Comparison of ENCODE assay signal across 9 cellular contexts in the genomic region with DNA sequence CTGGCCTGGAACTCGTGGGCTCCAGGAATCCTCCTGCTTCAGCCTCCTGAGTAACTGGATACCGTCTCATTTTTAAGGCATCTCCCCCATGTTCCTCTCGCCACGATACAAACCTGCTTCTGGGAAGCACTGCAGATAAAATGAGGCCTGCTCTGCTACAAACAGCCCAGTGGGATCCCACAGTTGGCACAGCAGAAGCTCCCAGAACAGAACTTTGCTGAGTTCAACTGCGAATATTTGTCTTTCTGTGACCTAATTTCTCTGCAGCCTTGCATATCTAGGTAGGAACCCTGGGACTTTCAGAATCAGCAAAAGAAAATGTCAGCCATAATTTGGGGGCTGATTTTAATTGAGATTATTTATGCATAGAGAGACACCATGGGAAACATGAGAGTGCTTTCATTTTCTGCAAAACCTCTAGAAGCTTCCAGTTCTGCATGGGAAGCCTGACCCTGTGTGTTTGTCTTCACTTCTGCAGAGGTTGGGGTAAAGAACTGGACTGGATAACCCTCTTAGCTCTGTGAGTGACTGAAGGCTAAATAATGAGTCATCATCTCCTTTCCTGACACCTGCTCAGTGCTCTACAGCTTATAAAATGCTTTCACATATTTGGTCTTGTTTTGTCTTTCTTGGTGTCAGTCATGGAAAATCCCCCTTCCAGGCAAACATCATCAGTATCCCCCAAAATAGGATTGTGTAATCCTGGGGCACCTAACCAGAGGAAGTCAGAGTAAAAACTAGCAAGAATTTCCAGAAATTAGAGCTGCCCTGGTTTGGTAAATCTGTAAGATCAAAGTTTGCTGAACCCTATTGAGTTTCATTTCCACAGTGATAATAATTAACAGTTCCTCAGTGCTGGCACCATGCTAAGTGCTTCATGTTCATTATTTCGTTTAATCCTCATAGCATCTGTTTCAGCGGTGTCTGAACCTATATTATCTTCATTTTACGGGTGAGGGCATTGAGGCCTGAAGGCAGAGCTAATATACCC.
A peak's percentile ranks its signal among the peaks of the same experiment; 100 is the strongest.
DNase-seq lines count a peak whose midpoint lies in the region; ATAC-seq and TF ChIP-seq lines count a peak whose summit lies in the region.
"Had no signal": no experiment of that assay in that cellular context is flagged by ENCODE, and none has a peak within 500 bp of the region (broad histone marks: within the 10 kb centered on the region; RNA-seq: fewer than 3 reads in every experiment).

No MANE protein-coding gene starts in this region.

- no peaks in the 10 kb centered on the region for H3K4me1 Mint-ChIP-seq in T-helper 2 cell treated with Interferon-gamma antibody and Interleukin-4, amounts not matched to agents 5 μg/mL and 100 μg/mL, for 36 hours (ENCODE audit: low read depth)

- TF ChIP-seq CTCF in WERI-Rb-1 (IDR thresholded peaks at IDR 0.05; ENCODE audit: low read depth, low read length) (no peak), right atrium auricular region (IDR thresholded peaks at IDR 0.05) (no peak)

- no peak for DNase-seq in WERI-Rb-1
- no peak for DNase-seq in NCI-H1092 treated with DMSO at 0.1 percent for 48 hours (lab: John Stamatoyannopoulos, UW)
- DNase-seq in right atrium auricular region (ENCODE audit: low spot score), result no peak
- DNase-seq in T-helper 2 cell treated with Interferon-gamma antibody and Interleukin-4, amounts not matched to agents 5 μg/mL and 100 μg/mL, for 36 hours (ENCODE audit: low spot score), result no peak
- DNase-seq in activated naive CD4-positive, alpha-beta T cell treated with anti-CD3 and anti-CD28 coated beads, Interleukin-2, amount 50 U/mL, for 16 hours, result no peak
- DNase-seq: Caco-2 had no signal

- no peak overlapping the region for H3K27ac Mint-ChIP-seq in T-helper 2 cell treated with Interferon-gamma antibody and Interleukin-4, amounts not matched to agents 5 μg/mL and 100 μg/mL, for 36 hours

- no peaks in the 10 kb centered on the region for H3K9me3 Mint-ChIP-seq in T-helper 2 cell treated with Interferon-gamma antibody and Interleukin-4, amounts not matched to agents 5 μg/mL and 100 μg/mL, for 36 hours

- no peak overlapping the region for H3K4me3 Mint-ChIP-seq in T-helper 2 cell treated with Interferon-gamma antibody and Interleukin-4, amounts not matched to agents 5 μg/mL and 100 μg/mL, for 36 hours

- H3K36me3 ChIP-seq in WERI-Rb-1 (no peaks in the 10 kb centered on the region), right atrium auricular region (no peaks in the 10 kb centered on the region)

- H3K4me1 ChIP-seq in right atrium auricular region, result no peaks in the 10 kb centered on the region
- H3K4me1 ChIP-seq: Caco-2 had no signal

- H3K4me3 ChIP-seq in WERI-Rb-1 (ENCODE audit: low read depth, low read length) (no peak overlapping the region), right atrium auricular region (no peak overlapping the region)

- peak; percentile 91 for ATAC-seq in GM18519 (IDR thresholded peaks at IDR 0.05; ENCODE audit: low FRiP score, unreplicated experiment)
- peak; percentile 85 for ATAC-seq in GM21515 (IDR thresholded peaks at IDR 0.05; ENCODE audit: unreplicated experiment)
- ATAC-seq in HG03108 (IDR thresholded peaks at IDR 0.05; ENCODE audit: unreplicated experiment), result peak; percentile 96

- H3K27ac ChIP-seq in WERI-Rb-1 (peak overlapping the region; percentile 67), right atrium auricular region (no peak overlapping the region)

- no peaks in the 10 kb centered on the region for H3K36me3 Mint-ChIP-seq in T-helper 2 cell treated with Interferon-gamma antibody and Interleukin-4, amounts not matched to agents 5 μg/mL and 100 μg/mL, for 36 hours (ENCODE audit: low read depth)

- H3K27me3 Mint-ChIP-seq in T-helper 2 cell treated with Interferon-gamma antibody and Interleukin-4, amounts not matched to agents 5 μg/mL and 100 μg/mL, for 36 hours (ENCODE audit: low read depth), result no peaks in the 10 kb centered on the region

- no peaks in the 10 kb centered on the region for H3K27me3 ChIP-seq in WERI-Rb-1 (ENCODE audit: insufficient read depth, low read depth, severe bottlenecking)
- no peaks in the 10 kb centered on the region for H3K27me3 ChIP-seq in right atrium auricular region

- H3K9me3 ChIP-seq in WERI-Rb-1 (ENCODE audit: severe bottlenecking) (peaks cover 2% of the 10 kb centered on the region), right atrium auricular region (peaks cover 0 to 4% of the 10 kb centered on the region in 2 donors)
- H3K9me3 ChIP-seq: Caco-2 had no signal
